Comparison of ENCODE assay signal across 8 cellular contexts in genomic region chrX:54182194-54182863, GRCh38. TPM values are rescaled to one million over a fixed set of nuclear protein-coding genes. Genes with fewer than 3 reads are reported as not detected.
A peak's percentile ranks its signal among the peaks of the same experiment; 100 is the strongest.
DNase-seq lines count a peak whose midpoint lies in the region; FAIRE-seq and TF ChIP-seq lines count a peak whose summit lies in the region.

No MANE protein-coding gene starts in this region.

- no peaks in the 10 kb centered on the region for H4K20me1 ChIP-seq in MM.1S (ENCODE audit: insufficient read depth, low read length)
- H4K20me1 ChIP-seq in astrocyte (ENCODE audit: insufficient read depth, low read length), result peaks cover 25% of the 10 kb centered on the region

- no peaks in the 10 kb centered on the region for H3K36me3 Mint-ChIP-seq in astrocyte (ENCODE audit: low read depth, unreplicated experiment)

- FAIRE-seq in astrocyte (lab: Jason Lieb, UNC), result peak; percentile 59

- H3K9me2 ChIP-seq in MM.1S (replicated peaks; ENCODE audit: insufficient read depth, low read length), result no peaks in the 10 kb centered on the region

- H3K4me1 Mint-ChIP-seq in astrocyte (ENCODE audit: low read depth, unreplicated experiment), result peaks cover 23% of the 10 kb centered on the region

- peak overlapping the region; percentile 94 for H3K9ac ChIP-seq in MM.1S (ENCODE audit: low read length)
- peak overlapping the region; percentile 83 for H3K9ac ChIP-seq in astrocyte (ENCODE audit: low read length)

- H3K4me1 ChIP-seq in MM.1S (ENCODE audit: low read length), result peaks cover 11% of the 10 kb centered on the region; the same call in 1 of the 2 replicates
- peaks cover 19% of the 10 kb centered on the region for H3K4me1 ChIP-seq in astrocyte (ENCODE audit: insufficient read depth, low read length)
- H3K4me1 ChIP-seq in iPS DF 6.9 (ENCODE audit: control insufficient read depth, insufficient read depth, low read length), result no peaks in the 10 kb centered on the region

- peak overlapping the region; percentile 92 for H3K4me3 Mint-ChIP-seq in astrocyte (ENCODE audit: unreplicated experiment)

- H3K4me3 ChIP-seq in GM08714 (ENCODE audit: low read length) (peak overlapping the region; percentile 89), H7 (ENCODE audit: insufficient read depth, low read depth, low read length) (peak overlapping the region; percentile 75), MM.1S (ENCODE audit: low read length) (peak overlapping the region; percentile 74), astrocyte (ENCODE audit: insufficient read depth, low read depth, low read length) (peak overlapping the region; percentile 69), iPS DF 6.9 (ENCODE audit: low read length) (peak overlapping the region; percentile 99; the same call in 1 of the 2 replicates), skeletal muscle cell (ENCODE audit: low read depth, low read length) (peak overlapping the region; percentile 61)

- H3K36me3 ChIP-seq in H7 (replicated peaks; ENCODE audit: control insufficient read depth, insufficient read depth, low read length), result no peaks in the 10 kb centered on the region
- H3K36me3 ChIP-seq in MM.1S (replicated peaks; ENCODE audit: insufficient read depth, low read length), result no peaks in the 10 kb centered on the region
- no peaks in the 10 kb centered on the region for H3K36me3 ChIP-seq in astrocyte (ENCODE audit: insufficient read depth, low read length)
- no peaks in the 10 kb centered on the region for H3K36me3 ChIP-seq in iPS DF 6.9 (ENCODE audit: control insufficient read depth, insufficient read depth, low read length)

- no peak overlapping the region for H2AFZ ChIP-seq in MM.1S (ENCODE audit: low read length)
- no peak overlapping the region for H2AFZ ChIP-seq in astrocyte (ENCODE audit: low read depth, low read length)

- H3K27ac ChIP-seq in MM.1S (ENCODE audit: low read length) (peak overlapping the region; percentile 70), astrocyte (ENCODE audit: low read depth, low read length) (peak overlapping the region; percentile 82), iPS DF 6.9 (ENCODE audit: low read length) (no peak overlapping the region)

- H3K4me2 ChIP-seq in MM.1S (ENCODE audit: low read depth, low read length) (peak overlapping the region; percentile 48), astrocyte (ENCODE audit: low read length) (peak overlapping the region; percentile 99)

- H3K27me3 Mint-ChIP-seq in astrocyte (ENCODE audit: low read depth, unreplicated experiment), result no peaks in the 10 kb centered on the region

- peak; percentile 61 for DNase-seq in H7
- peak; percentile 56 for DNase-seq in MM.1S
- DNase-seq in T-helper 22 cell (ENCODE audit: low read depth), result peak; percentile 42
- no peak for DNase-seq in astrocyte (ENCODE audit: low read depth)
- no peak for DNase-seq in iPS DF 6.9 (ENCODE audit: low read depth, low spot score)
- no peak for DNase-seq in skeletal muscle cell (ENCODE audit: low read depth)
- no peak for DNase-seq in NCI-H187 (lab: John Stamatoyannopoulos, UW)

- H3K27me3 ChIP-seq in H7 (ENCODE audit: control insufficient read depth, insufficient read depth, low read length), result no peaks in the 10 kb centered on the region
- H3K27me3 ChIP-seq in MM.1S (replicated peaks; ENCODE audit: insufficient read depth, low read length), result no peaks in the 10 kb centered on the region
- no peaks in the 10 kb centered on the region for H3K27me3 ChIP-seq in astrocyte (ENCODE audit: insufficient read depth, low read length)
- H3K27me3 ChIP-seq in iPS DF 6.9 (ENCODE audit: control insufficient read depth, insufficient read depth, low read length), result no peaks in the 10 kb centered on the region

- no peaks in the 10 kb centered on the region for H3K9me3 Mint-ChIP-seq in astrocyte (ENCODE audit: unreplicated experiment)

- TF ChIP-seq CTCF in MM.1S (IDR thresholded peaks at IDR 0.05; ENCODE audit: low read length), result no peak
- no peak for TF ChIP-seq CTCF in astrocyte (IDR thresholded peaks at IDR 0.05; ENCODE audit: insufficient read depth, low read depth, low read length)

- peak overlapping the region; percentile 41 for H3K27ac Mint-ChIP-seq in astrocyte (ENCODE audit: unreplicated experiment)

- H3F3A ChIP-seq in MM.1S (ENCODE audit: insufficient read depth, low read length), result no peaks in the 10 kb centered on the region

- WGBS in iPS DF 6.9 (ENCODE audit: insufficient coverage, insufficient read length), result 100% methylated on average over 2 of the region's 36 CpGs

- H3K79me2 ChIP-seq in MM.1S (ENCODE audit: low read length) (peaks cover 41% of the 10 kb centered on the region), astrocyte (ENCODE audit: insufficient read depth, low read length) (peaks cover 53% of the 10 kb centered on the region)

- no peaks in the 10 kb centered on the region for H3K9me3 ChIP-seq in MM.1S (replicated peaks; ENCODE audit: insufficient read depth, low read length)
- H3K9me3 ChIP-seq in astrocyte (ENCODE audit: insufficient read depth, low read depth, low read length), result no peaks in the 10 kb centered on the region
- no peaks in the 10 kb centered on the region for H3K9me3 ChIP-seq in iPS DF 6.9 (ENCODE audit: control insufficient read depth, insufficient read depth, low read length)

RNA-seq across cellular contexts. Expression of gene FAM120C, which starts 0.7 kb away (rescaled TPM):
- 9.6 and 12.4 TPM in 2 replicates for total RNA-seq in H7 (2014; rRNA removed; shearing (Covaris generic))
- total RNA-seq in astrocyte, result 6.0 and 6.9 TPM in 2 replicates

Comparison
In these comparisons a context has a peak if more than half of its experiments do, and no peak if none do; other contexts are left out.
1. DNase-seq: peak in H7 (single experiment), MM.1S (single experiment) and T-helper 22 cell (single experiment); none in astrocyte (single experiment), iPS DF 6.9 (single experiment), skeletal muscle cell (single experiment) and NCI-H187 (0 of 2).
2. Peak in every context shown above with its lines, with median percentiles within 50 percentile points of each other: H3K4me3 ChIP-seq.